ENCODE assay signal across 15 cellular contexts in genomic region chr22:29029202-29030000, GRCh38. TPM values are rescaled to one million over a fixed set of nuclear protein-coding genes. Genes with fewer than 3 reads are reported as not detected.
A peak's percentile ranks its signal among the peaks of the same experiment; 100 is the strongest.
DNase-seq lines count a peak whose midpoint lies in the region; ATAC-seq, FAIRE-seq and TF ChIP-seq lines count a peak whose summit lies in the region.
"Had no signal": no experiment of that assay in that cellular context is flagged by ENCODE, and none has a peak within 500 bp of the region (broad histone marks: within the 10 kb centered on the region; RNA-seq: fewer than 3 reads in every experiment).

No MANE protein-coding gene starts in this region.

- no peak for TF ChIP-seq EP300 in K562 (IDR thresholded peaks at IDR 0.05; ENCODE audit: low read length)

- H3K27me3 Mint-ChIP-seq in HFFc6 (ENCODE audit: insufficient read depth): peaks cover 2% of the 10 kb centered on the region

- no peak for TF ChIP-seq RAD21 in K562 (CRISPR knock-in tag; conservative IDR thresholded peaks at IDR 0.05 in 1 of 2, IDR thresholded peaks at IDR 0.05 in 1 of 2)

- peak overlapping the region; percentile 100 for H3K27ac Mint-ChIP-seq in HFFc6
- H3K27ac Mint-ChIP-seq: activated naive CD4-positive, alpha-beta T cell treated with anti-CD3 and anti-CD28 coated beads for 36 hours had no signal

- intact Hi-C loops in K562 (cut with micrococcal nuclease) (no loop called here), sciatic nerve (cut with DNase I) (no loop called here), testis (cut with DNase I; ENCODE audit: low total_unique reads) (no loop called here)

- H3K9me1 ChIP-seq in K562 (ENCODE audit: control insufficient read depth, insufficient read depth, low read length): no peaks in the 10 kb centered on the region

- TF ChIP-seq CTCF in HFFc6 (IDR thresholded peaks at IDR 0.05) (no peak), K562 (IDR thresholded peaks at IDR 0.05 in 2 of 3, conservative IDR thresholded peaks at IDR 0.05 in 1 of 3; ENCODE audit: insufficient read depth in 2 of 3, low read depth in 1 of 3, low read length in 3 of 3) (no peak), testis (IDR thresholded peaks at IDR 0.05) (no peak)

- 0 out of 4 replicates have a peak overlapping the region, but pooled peaks of 1 of the 2 experiments have one; percentile 51 for H3K9ac ChIP-seq in K562 (ENCODE audit: insufficient read depth in 1 of 2, low read depth in 2 of 2, low read length in 2 of 2)

- no peak for FAIRE-seq in K562 (lab: Jason Lieb, UNC)

- CTCF ChIA-PET in K562 (lab: Yijun Ruan, JAX; ENCODE audit: low intra/inter-chr PET ratio): no interaction called here

- H3K27me3 ChIP-seq in K562 (ENCODE audit: control insufficient read depth in 2 of 2, insufficient read depth in 2 of 2, low read length in 2 of 2) (no peaks in the 10 kb centered on the region), layer of hippocampus (ENCODE audit: control insufficient read depth, insufficient read depth, low read length) (no peaks in the 10 kb centered on the region), testis (no peaks in the 10 kb centered on the region)

- H3K4me1 Mint-ChIP-seq in HFFc6 (ENCODE audit: low read depth): peaks cover 46% of the 10 kb centered on the region

- peaks cover 25 to 37% of the 10 kb centered on the region in 2 experiments for H3K4me1 ChIP-seq in K562 (replicated peaks in 1 of 2; ENCODE audit: control insufficient read depth in 2 of 2, insufficient read depth in 2 of 2, low read length in 2 of 2)
- H3K4me1 ChIP-seq in testis: peaks cover 26% of the 10 kb centered on the region

- no peak overlapping the region for H2AFZ ChIP-seq in K562 (ENCODE audit: low read depth, low read length)

- H3K9me3 Mint-ChIP-seq in HFFc6: no peaks in the 10 kb centered on the region
- H3K9me3 Mint-ChIP-seq: activated naive CD4-positive, alpha-beta T cell treated with anti-CD3 and anti-CD28 coated beads for 36 hours had no signal

- no peaks in the 10 kb centered on the region for H4K20me1 ChIP-seq in K562 (replicated peaks; ENCODE audit: control insufficient read depth, insufficient read depth, low read length)

- H3K36me3 ChIP-seq in K562 (ENCODE audit: control insufficient read depth, insufficient read depth, low read length) (no peaks in the 10 kb centered on the region), testis (ENCODE audit: low read depth, missing control alignments) (no peaks in the 10 kb centered on the region)
- H3K36me3 ChIP-seq: left ventricle myocardium inferior had no signal

- H3K4me2 ChIP-seq in K562 (ENCODE audit: insufficient read depth, low read length): peak overlapping the region; percentile 72

- no peak overlapping the region; the same call in none of the 2 replicates for H3K4me3 Mint-ChIP-seq in HFFc6

- BruUV-seq in K562 (replicated peaks; lab: Mats Ljungman, UMichigan): no TSS peak

- DNase-seq in HFFc6 (no peak), K562 (ENCODE audit: extremely low read depth in 1 of 4, low spot score in 3 of 4) (no peak), sciatic nerve (ENCODE audit: low spot score) (peak; percentile 53), NCI-H1694 treated with DMSO at 0.1 percent for 48 hours (lab: John Stamatoyannopoulos, UW) (no peak), testis (no peak)
- DNase-seq: AML-193, DMS153, left ventricle myocardium inferior, NCI-H2171 treated with DMSO at 0.1 percent for 48 hours had no signal

- no peaks in the 10 kb centered on the region for H3K36me3 Mint-ChIP-seq in HFFc6 (ENCODE audit: low read depth)

- H3K27ac ChIP-seq in K562 (ENCODE audit: extremely low read depth, low read depth, low read length) (peak overlapping the region; percentile 89; the same call in 1 of the 3 replicates), layer of hippocampus (ENCODE audit: low read depth, low read length) (peak overlapping the region; percentile 65), testis (no peak overlapping the region)
- H3K27ac ChIP-seq: SK-N-MC had no signal

- H3K9me3 ChIP-seq in K562 (replicated peaks; ENCODE audit: control insufficient read depth, insufficient read depth, low read depth, low read length): no peaks in the 10 kb centered on the region
- H3K9me3 ChIP-seq in testis: no peaks in the 10 kb centered on the region
- H3K9me3 ChIP-seq: left ventricle myocardium inferior had no signal

- 38% methylated on average over 9 of the region's 9 CpGs for WGBS in K562 (ENCODE audit: insufficient coverage, low coverage, missing lambda C conversion rate)
- 81 to 87% methylated on average over 9 of the region's 9 CpGs for WGBS in testis, 2 donors

- H3K4me3 ChIP-seq in K562 (no peak overlapping the region), testis (no peak overlapping the region)
- H3K4me3 ChIP-seq: SK-N-MC had no signal

- TF ChIP-seq POLR2A in K562 (conservative IDR thresholded peaks at IDR 0.05) (no peak), testis (IDR thresholded peaks at IDR 0.05) (no peak)

- POLR2A ChIA-PET in K562 (lab: Yijun Ruan, JAX): interaction anchor here (0.7 to 1.2 kb wide), 2 partner anchors 14 to 146 kb away, joined by 3 to 4 read pairs; partner anchors contain the start of gene ZNRF3

- ATAC-seq in K562: no peak
- ATAC-seq in sciatic nerve: no peak
- ATAC-seq in GM21723 (IDR thresholded peaks at IDR 0.05; ENCODE audit: unreplicated experiment): no peak
- no peak for ATAC-seq in HG03095 (IDR thresholded peaks at IDR 0.05; ENCODE audit: unreplicated experiment)

- in situ Hi-C loops in K562 (cut with MboI): no loop called here

- no peaks in the 10 kb centered on the region; the same call in 1 of the 3 replicates for H3K79me2 ChIP-seq in K562 (ENCODE audit: control insufficient read depth, insufficient read depth, low read length)

TF ChIP-seq in K562, 482 proteins besides CTCF, POLR2A, EP300 and RAD21:
- TF ChIP-seq RFX1 (IDR thresholded peaks at IDR 0.05) (no peak), MAFG (tag; conservative IDR thresholded peaks at IDR 0.05) (peak; percentile 75), MAFF (IDR thresholded peaks at IDR 0.05; ENCODE audit: low read length) (0 out of 2 replicates have a peak, but pooled peaks have one; percentile 52), ZNF316 (IDR thresholded peaks at IDR 0.05) (peak; percentile 93), MAFK (IDR thresholded peaks at IDR 0.05; ENCODE audit: low read length) (0 out of 2 replicates have a peak, but pooled peaks have one; percentile 44), C11orf30 (IDR thresholded peaks at IDR 0.05; ENCODE audit: low read depth) (peak; percentile 85)
- TF ChIP-seq, protein P1, sequence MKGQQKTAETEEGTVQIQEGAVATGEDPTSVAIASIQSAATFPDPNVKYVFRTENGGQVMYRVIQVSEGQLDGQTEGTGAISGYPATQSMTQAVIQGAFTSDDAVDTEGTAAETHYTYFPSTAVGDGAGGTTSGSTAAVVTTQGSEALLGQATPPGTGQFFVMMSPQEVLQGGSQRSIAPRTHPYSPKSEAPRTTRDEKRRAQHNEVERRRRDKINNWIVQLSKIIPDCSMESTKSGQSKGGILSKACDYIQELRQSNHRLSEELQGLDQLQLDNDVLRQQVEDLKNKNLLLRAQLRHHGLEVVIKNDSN (CRISPR knock-in tag; IDR thresholded peaks at IDR 0.05): no peak

RNA-seq across cellular contexts. Expression of gene C22orf31, which starts 32.2 kb away (rescaled TPM):
- total RNA-seq in HFFc6 (2021; fragmentation: NEBNext Ultra II Directional; extraction: Animal tissue kit (Norgen Biotek cat#: 25700)): not detected
- not detected in 2 replicates for total RNA-seq in K562 (2011; cell fraction: chromatin; rRNA removed; ENCODE audit: low replicate concordance)
- total RNA-seq in K562 (2011; cell fraction: nucleolus; rRNA removed): not detected in 2 replicates
- total RNA-seq in K562 (2011; cell fraction: nucleoplasm; rRNA removed): not detected in 2 replicates
- not detected in 2 replicates for total RNA-seq in K562 (2014; rRNA removed)
- total RNA-seq in K562 (2014; rRNA removed; fragmentation: Illumina TruSeq; extraction: Trizol): not detected in 2 replicates
- total RNA-seq in K562 (2015; rRNA removed; fragmentation: Illumina TruSeq; extraction: Trizol): not detected in 2 replicates
- total RNA-seq in K562 (2021): not detected in 2 replicates
- not detected in 2 replicates for polyA plus RNA-seq in K562 (2011; rRNA removed)
- polyA plus RNA-seq in K562 (2011; cell fraction: cytosol; rRNA removed): not detected in 2 replicates
- polyA plus RNA-seq in K562 (2011; cell fraction: nucleus; rRNA removed): not detected in 2 replicates
- polyA plus RNA-seq in K562 (2012): not detected in 2 replicates
- polyA plus RNA-seq in K562 (2014; fragmentation: Illumina TruSeq; extraction: Trizol): not detected in 2 replicates
- not detected for polyA plus RNA-seq in K562 (2014; fragmentation: Nextera tagmentation; extraction: Ambion mirVana)
- polyA plus RNA-seq in K562 (2014; rRNA removed): not detected in 2 replicates
- polyA minus RNA-seq in K562 (2011; rRNA and poly(A)+ RNA removed): not detected in 2 replicates
- polyA minus RNA-seq in K562 (2011; cell fraction: cytosol; rRNA and poly(A)+ RNA removed): not detected in 2 replicates
- polyA minus RNA-seq in K562 (2011; cell fraction: nucleus; rRNA and poly(A)+ RNA removed): not detected in 2 replicates
- not detected for total RNA-seq in sciatic nerve
- 10 to 100 TPM in 1 of 2 donors, 1 to 10 TPM in 1; 1.8 to 10.9 TPM for total RNA-seq in testis
- 4.5 TPM for polyA plus RNA-seq in testis (ENCODE audit: insufficient read depth, low read depth, low replicate concordance)
- total RNA-seq: activated naive CD4-positive, alpha-beta T cell treated with anti-CD3 and anti-CD28 coated beads for 36 hours; epithelial cell of proximal tubule had no signal

RNA-seq across cellular contexts. Expression of gene KREMEN1, which starts 43.4 kb away (rescaled TPM):
- 1 to 10 TPM in 1 of 6 experiments, under 1 TPM in 5; 0.50 to 1.1 (median 0.59) TPM for total RNA-seq in HFFc6 (2021; fragmentation: NEBNext Ultra II Directional; extraction: Animal tissue kit (Norgen Biotek cat#: 25700))
- total RNA-seq in K562 (2011; cell fraction: chromatin; rRNA removed; ENCODE audit: low replicate concordance): 3.6 and 5.0 TPM in 2 replicates
- total RNA-seq in K562 (2011; cell fraction: nucleolus; rRNA removed): 4.2 and 4.5 TPM in 2 replicates
- 5.6 and 6.4 TPM in 2 replicates for total RNA-seq in K562 (2011; cell fraction: nucleoplasm; rRNA removed)
- total RNA-seq in K562 (2014; rRNA removed) (3.8 and 5.1 TPM in 2 replicates), K562 (2014; rRNA removed; fragmentation: Illumina TruSeq; extraction: Trizol) (3.8 and 4.3 TPM in 2 replicates), K562 (2015; rRNA removed; fragmentation: Illumina TruSeq; extraction: Trizol) (5.0 and 6.1 TPM in 2 replicates), K562 (2021) (8.8 and 11.5 TPM in 2 replicates), sciatic nerve (21.5 TPM), testis (10 to 100 TPM; 54.5 to 54.9 TPM)
- polyA plus RNA-seq in K562 (2011; rRNA removed) (2.2 and 3.2 TPM in 2 replicates), K562 (2014; fragmentation: Illumina TruSeq; extraction: Trizol) (8.9 and 10.1 TPM in 2 replicates), K562 (2014; fragmentation: Nextera tagmentation; extraction: Ambion mirVana) (1 to 10 TPM in 1 of 2 experiments, under 1 TPM in 1; 0.69 to 1.3 TPM), K562 (2014; rRNA removed) (4.5 and 4.9 TPM in 2 replicates), testis (ENCODE audit: insufficient read depth, low read depth, low replicate concordance) (42.5 TPM)
- polyA plus RNA-seq in K562 (2011; cell fraction: cytosol; rRNA removed): 3.2 and 6.4 TPM in 2 replicates
- polyA plus RNA-seq in K562 (2011; cell fraction: nucleus; rRNA removed): 1.1 and 3.0 TPM in 2 replicates
- polyA plus RNA-seq in K562 (2012): 6.8 and 12.0 TPM in 2 replicates
- 1.3 and 2.4 TPM in 2 replicates for polyA minus RNA-seq in K562 (2011; rRNA and poly(A)+ RNA removed)
- 2.7 and 4.5 TPM in 2 replicates for polyA minus RNA-seq in K562 (2011; cell fraction: cytosol; rRNA and poly(A)+ RNA removed)
- 0.33 and 0.54 TPM in 2 replicates for polyA minus RNA-seq in K562 (2011; cell fraction: nucleus; rRNA and poly(A)+ RNA removed)

Comparison
In these comparisons a context has a peak if more than half of its experiments do, and no peak if none do; other contexts are left out.
1. H3K27ac ChIP-seq: peak in K562 (single experiment) and layer of hippocampus (single experiment); none in testis (0 of 2).